24 cellular contexts compared by ENCODE assay signal in the genomic region with DNA sequence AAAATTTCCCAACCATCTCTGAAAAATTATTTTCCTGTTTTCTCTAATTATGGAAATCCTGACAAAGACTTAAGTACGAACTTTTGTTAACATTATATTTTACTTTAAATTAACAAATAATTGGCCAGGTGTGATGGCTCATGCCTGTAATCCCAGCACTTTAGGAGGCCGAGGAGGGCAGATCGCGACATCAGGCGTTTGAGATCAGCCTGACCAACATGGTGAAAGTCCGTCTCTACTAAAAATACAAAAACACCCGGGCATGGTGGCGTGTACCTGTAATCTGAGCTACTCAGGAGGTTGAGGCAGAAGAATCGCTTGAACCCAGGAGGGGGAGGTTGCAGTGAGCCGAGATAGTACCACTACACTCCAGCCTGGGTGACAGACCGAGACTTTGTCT. TPM values are rescaled to one million over a fixed set of nuclear protein-coding genes. Genes with fewer than 3 reads are reported as not detected.
DNase-seq lines count a peak whose midpoint lies in the region.
"Had no signal": no experiment of that assay in that cellular context is flagged by ENCODE, and none has a peak within 500 bp of the region (broad histone marks: within the 10 kb centered on the region; RNA-seq: fewer than 3 reads in every experiment).

No MANE protein-coding gene starts in this region.

- intact Hi-C loops in posterior vena cava (cut with DNase I) = no loop called here

- DNase-seq in posterior vena cava (ENCODE audit: low spot score) = peak; percentile 58
- DNase-seq in stimulated activated CD8-positive, alpha-beta memory T cell treated with anti-CD3 and anti-CD28 coated beads, Interleukin-4, amount 100 ng/mL, for 48 hours = no peak
- DNase-seq: 8988T; ACHN; AML-193; BE2C; C1 segment of cervical spinal cord; Caco-2; Calu3; CD4-positive, alpha-beta memory T cell; CD4-positive, alpha-beta T cell; CD4-positive, CD25-positive, alpha-beta regulatory T cell; CD8-positive, alpha-beta memory T cell; CD8-positive, alpha-beta T cell; COR-L47; DMS 273 treated with DMSO at 0.1 percent for 48 hours; DMS153; DMS53; DMS79; DMS79 treated with DMSO at 0.1 percent for 48 hours; DND-41; EL had no signal

RNA-seq across cellular contexts. Expression of a gene that starts 32.2 kb away (rescaled TPM):
- 1 to 10 TPM in 1 of 2 donors, under 1 TPM in 1; 0.32 to 1.5 TPM for total RNA-seq in posterior vena cava
- total RNA-seq: A673; B cell; Calu3; CD4-positive, alpha-beta memory T cell; CD4-positive, alpha-beta T cell; CD4-positive, CD25-positive, alpha-beta regulatory T cell; CD8-positive, alpha-beta memory T cell; CD8-positive, alpha-beta T cell had no signal
